In genomic region chr5:15501057-15501791, GRCh38 we compare ENCODE assay signal across 8 cellular contexts. TPM values are rescaled to one million over a fixed set of nuclear protein-coding genes. Genes with fewer than 3 reads are reported as not detected.
DNase-seq lines count a peak whose midpoint lies in the region; ATAC-seq, FAIRE-seq and TF ChIP-seq lines count a peak whose summit lies in the region.

No MANE protein-coding gene starts in this region.

- peak overlapping the region; percentile 84 for H2AFZ ChIP-seq in astrocyte (ENCODE audit: low read depth, low read length)

- peak overlapping the region; percentile 93 for H3K4me3 Mint-ChIP-seq in astrocyte (ENCODE audit: unreplicated experiment)

- H3K4me3 ChIP-seq in astrocyte (ENCODE audit: insufficient read depth, low read depth, low read length) (peak overlapping the region; percentile 89), iPS-15b (ENCODE audit: low read depth, low read length) (peak overlapping the region; percentile 83), sigmoid colon (peak overlapping the region; percentile 81 to 88 (median 84))

- H3K36me3 ChIP-seq in astrocyte (ENCODE audit: insufficient read depth, low read length), result no peaks in the 10 kb centered on the region
- no peaks in the 10 kb centered on the region for H3K36me3 ChIP-seq in iPS-15b (ENCODE audit: control insufficient read depth, insufficient read depth, low read length)
- no peaks in the 10 kb centered on the region for H3K36me3 ChIP-seq in sigmoid colon

- H3K9ac ChIP-seq in astrocyte (ENCODE audit: low read length) (peak overlapping the region; percentile 84), iPS-15b (ENCODE audit: low read depth, low read length) (peak overlapping the region; percentile 16)

- H3K9me3 Mint-ChIP-seq in astrocyte (ENCODE audit: unreplicated experiment), result no peaks in the 10 kb centered on the region

- no peaks in the 10 kb centered on the region for H3K36me3 Mint-ChIP-seq in astrocyte (ENCODE audit: low read depth, unreplicated experiment)

- ATAC-seq in GM19023 (IDR thresholded peaks at IDR 0.05; ENCODE audit: unreplicated experiment), result no peak

- TF ChIP-seq POLR2A in H54 (IDR thresholded peaks at IDR 0.05; ENCODE audit: low read depth, low read length) (no peak), sigmoid colon (IDR thresholded peaks at IDR 0.05) (no peak)

- no peaks in the 10 kb centered on the region for H3K27me3 Mint-ChIP-seq in astrocyte (ENCODE audit: low read depth, unreplicated experiment)

- H3K9me3 ChIP-seq in astrocyte (ENCODE audit: insufficient read depth, low read depth, low read length) (no peaks in the 10 kb centered on the region), iPS-15b (ENCODE audit: control insufficient read depth, insufficient read depth, low read length) (no peaks in the 10 kb centered on the region), sigmoid colon (no peaks in the 10 kb centered on the region)

- peak overlapping the region; percentile 100 for H3K4me2 ChIP-seq in astrocyte (ENCODE audit: low read length)

- DNase-seq in H54 (ENCODE audit: insufficient read length, low spot score) (peak; percentile 53), astrocyte (ENCODE audit: low read depth) (peak; percentile 87), sigmoid colon (peak; percentile 77), RKO (ENCODE audit: low spot score) (no peak), mesenteric fat pad (ENCODE audit: low spot score) (no peak), NCI-H1417 treated with DMSO at 0.1 percent for 48 hours (lab: John Stamatoyannopoulos, UW) (no peak)

- intact Hi-C loops in sigmoid colon (cut with DNase I), result loop anchor here (5.0 to 10.0 kb wide), 3 partner anchors 76 to 321 kb away; no protein-coding TSS in a partner anchor

- H3K4me1 Mint-ChIP-seq in astrocyte (ENCODE audit: low read depth, unreplicated experiment), result peaks cover 17% of the 10 kb centered on the region

- H3K27me3 ChIP-seq in astrocyte (ENCODE audit: insufficient read depth, low read length) (no peaks in the 10 kb centered on the region), iPS-15b (ENCODE audit: control insufficient read depth, insufficient read depth, low read length) (peaks cover 2% of the 10 kb centered on the region), sigmoid colon (no peaks in the 10 kb centered on the region)

- peaks cover 54% of the 10 kb centered on the region for H3K79me2 ChIP-seq in astrocyte (ENCODE audit: insufficient read depth, low read length)

- FAIRE-seq in H54 (lab: Jason Lieb, UNC) (peak; percentile 78), astrocyte (lab: Jason Lieb, UNC) (peak; percentile 34)

- 3 to 8% methylated on average over 16 of the region's 16 CpGs for WGBS in sigmoid colon, 2 donors

- peaks cover 20% of the 10 kb centered on the region for H4K20me1 ChIP-seq in astrocyte (ENCODE audit: insufficient read depth, low read length)

- TF ChIP-seq EP300 in sigmoid colon (IDR thresholded peaks at IDR 0.05), result no peak

- H3K27ac ChIP-seq in astrocyte (ENCODE audit: low read depth, low read length) (peak overlapping the region; percentile 82), sigmoid colon (peak overlapping the region; percentile 89 to 92 (median 91))

- peak; percentile 33 for TF ChIP-seq CTCF in astrocyte (IDR thresholded peaks at IDR 0.05; ENCODE audit: insufficient read depth, low read depth, low read length)
- peak in 3 of 4 experiments; percentile 14 to 37 (median 17) for TF ChIP-seq CTCF in sigmoid colon (IDR thresholded peaks at IDR 0.05)

- H3K4me1 ChIP-seq in astrocyte (ENCODE audit: insufficient read depth, low read length) (peaks cover 6% of the 10 kb centered on the region), iPS-15b (ENCODE audit: control insufficient read depth, insufficient read depth, low read length) (peaks cover 6% of the 10 kb centered on the region), sigmoid colon (peaks cover 0 to 44% (median 21%) of the 10 kb centered on the region in 4 donors)

- peak overlapping the region; percentile 86 for H3K27ac Mint-ChIP-seq in astrocyte (ENCODE audit: unreplicated experiment)

RNA-seq across cellular contexts. Expression of gene FBXL7, which starts 1.2 kb away (rescaled TPM):
- 21.0 and 22.4 TPM in 2 replicates for total RNA-seq in astrocyte
- 10 to 100 TPM; 18.2 to 44.3 (median 20.9) TPM for total RNA-seq in sigmoid colon
- 1 to 10 TPM in 2 of 3 donors, under 1 TPM in 1; 0.92 to 3.6 (median 2.7) TPM for polyA plus RNA-seq in sigmoid colon
- total RNA-seq in mesenteric fat pad, result 12.2 TPM

Comparison
In these comparisons a context has a peak if more than half of its experiments do, and no peak if none do; other contexts are left out.
1. DNase-seq: peak in H54 (single experiment), astrocyte (single experiment) and sigmoid colon (single experiment); none in RKO (single experiment), mesenteric fat pad (single experiment) and NCI-H1417 treated with DMSO at 0.1 percent for 48 hours (single experiment).
2. Peak in every context shown above with its lines, with median percentiles within 50 percentile points of each other: H3K4me3 ChIP-seq.